In the genomic region with DNA sequence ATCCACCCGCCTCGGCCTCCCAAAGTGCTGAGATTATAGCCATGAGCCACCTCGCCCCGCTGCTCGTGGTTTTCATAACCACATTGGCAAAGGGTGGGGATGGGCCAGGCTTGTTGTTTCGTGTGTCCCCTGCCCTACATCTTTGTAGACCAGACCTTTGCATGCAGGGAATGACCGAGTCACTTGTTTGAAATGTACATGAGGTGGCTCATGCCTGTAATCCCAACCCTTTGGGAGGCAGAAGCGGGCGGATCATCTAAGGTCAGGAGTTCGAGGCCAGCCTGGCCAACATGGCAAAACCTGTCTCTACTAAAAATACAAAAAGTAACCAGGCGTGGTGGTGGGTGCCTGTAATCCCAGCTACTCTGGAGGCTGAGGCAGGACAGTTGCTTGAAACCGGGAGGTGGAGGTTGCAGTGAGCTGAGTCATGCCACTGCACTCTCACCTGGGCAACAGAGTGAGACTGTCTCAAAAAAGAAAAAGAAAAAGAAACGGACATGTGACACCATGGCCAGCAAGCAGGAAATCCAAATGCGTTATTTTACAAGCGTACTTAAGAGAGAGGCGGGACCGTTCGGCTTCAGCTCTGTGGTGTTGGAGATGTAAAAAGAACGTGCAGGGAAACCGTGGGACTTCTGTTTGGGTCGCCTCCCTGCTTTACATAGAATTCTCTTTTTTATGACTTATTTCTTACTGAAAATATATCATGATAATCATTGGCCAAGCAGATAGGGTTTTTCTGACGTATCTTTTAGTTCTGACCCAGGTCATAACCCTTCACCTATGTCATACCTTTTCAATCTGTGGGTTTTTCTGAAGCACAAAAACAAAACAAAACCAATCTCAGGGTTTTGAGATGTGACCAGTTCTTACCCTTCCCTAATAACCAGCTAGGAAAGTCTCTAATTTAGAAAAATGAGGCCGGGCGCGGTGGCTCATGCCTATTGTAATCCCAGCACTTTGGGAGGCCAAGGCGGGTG, we compare ENCODE assay signal across 10 cellular contexts. TPM values are rescaled to one million over a fixed set of nuclear protein-coding genes. Genes with fewer than 3 reads are reported as not detected.
A peak's percentile ranks its signal among the peaks of the same experiment; 100 is the strongest.
DNase-seq lines count a peak whose midpoint lies in the region; ATAC-seq lines count a peak whose summit lies in the region.
"Had no signal": no experiment of that assay in that cellular context is flagged by ENCODE, and none has a peak within 500 bp of the region (broad histone marks: within the 10 kb centered on the region; RNA-seq: fewer than 3 reads in every experiment).

No MANE protein-coding gene starts in this region.

- ATAC-seq in GM21515 (IDR thresholded peaks at IDR 0.05; ENCODE audit: unreplicated experiment) (peak; percentile 31), GM21528 (IDR thresholded peaks at IDR 0.05; ENCODE audit: low FRiP score, unreplicated experiment) (no peak)

- no peak overlapping the region for H2AFZ ChIP-seq in Karpas-422 (ENCODE audit: low read length)

- H3K36me3 ChIP-seq in Karpas-422 (ENCODE audit: insufficient read depth, low read length): peaks cover 21% of the 10 kb centered on the region

- H3K27ac ChIP-seq in Karpas-422 (ENCODE audit: low read length): no peak overlapping the region
- no peak overlapping the region for H3K27ac ChIP-seq in epithelial cell of prostate
- H3K27ac ChIP-seq: coronary artery had no signal

- no peaks in the 10 kb centered on the region for H3K9me2 ChIP-seq in Karpas-422 (replicated peaks; ENCODE audit: insufficient read depth, low read length)

- H4K20me1 ChIP-seq in Karpas-422 (ENCODE audit: insufficient read depth, low read depth, low read length): peaks cover 15% of the 10 kb centered on the region; the same call in 1 of the 2 replicates

- H3K79me2 ChIP-seq in Karpas-422 (ENCODE audit: low read length): no peaks in the 10 kb centered on the region

- peak; percentile 70 for DNase-seq in DMS153 (lab: John Stamatoyannopoulos, UW)
- DNase-seq in Karpas-422: peak; percentile 60
- DNase-seq in epithelial cell of prostate (ENCODE audit: low read depth, low spot score): peak; percentile 20
- DNase-seq in NCI-H1436 (lab: John Stamatoyannopoulos, UW): no peak
- no peak for DNase-seq in RKO (ENCODE audit: low spot score)
- no peak for DNase-seq in stimulated activated naive CD4-positive, alpha-beta T cell treated with Interleukin-2 at 50 U/mL for 16 hours (lab: John Stamatoyannopoulos, UW)
- DNase-seq: NCI-H446 had no signal

- no peak overlapping the region for H3K9ac ChIP-seq in Karpas-422 (ENCODE audit: low read length)

- H3K4me3 ChIP-seq in Karpas-422 (ENCODE audit: low read length): no peak overlapping the region
- H3K4me3 ChIP-seq: coronary artery had no signal

- no peaks in the 10 kb centered on the region for H3K27me3 ChIP-seq in Karpas-422 (ENCODE audit: low read length)

- no peaks in the 10 kb centered on the region for H3K9me3 ChIP-seq in Karpas-422 (ENCODE audit: low read length)

- peak overlapping the region; percentile 15 for H3K4me2 ChIP-seq in Karpas-422 (ENCODE audit: low read depth, low read length, poor library complexity, severe bottlenecking)

- H3K4me1 ChIP-seq in Karpas-422 (ENCODE audit: low read length): peaks cover 39% of the 10 kb centered on the region

RNA-seq across cellular contexts. Expression of gene WIPI2, which starts 45.1 kb away (rescaled TPM):
- total RNA-seq in Karpas-422 (2014; rRNA removed; shearing (Covaris generic); ENCODE audit: low replicate concordance): 51.6 and 75.7 TPM in 2 replicates

RNA-seq across cellular contexts. Expression of gene SLC29A4, which starts 47.6 kb away (rescaled TPM):
- not detected in 2 replicates for total RNA-seq in Karpas-422 (2014; rRNA removed; shearing (Covaris generic); ENCODE audit: low replicate concordance)

Comparison
In these comparisons a context has a peak if more than half of its experiments do, and no peak if none do; other contexts are left out.
1. DNase-seq: peak in DMS153 (single experiment), Karpas-422 (single experiment) and epithelial cell of prostate (single experiment); none in NCI-H1436 (single experiment), RKO (single experiment) and stimulated activated naive CD4-positive, alpha-beta T cell treated with Interleukin-2 at 50 U/mL for 16 hours (single experiment).